Comparison of ENCODE assay signal across 8 cellular contexts in the genomic region with DNA sequence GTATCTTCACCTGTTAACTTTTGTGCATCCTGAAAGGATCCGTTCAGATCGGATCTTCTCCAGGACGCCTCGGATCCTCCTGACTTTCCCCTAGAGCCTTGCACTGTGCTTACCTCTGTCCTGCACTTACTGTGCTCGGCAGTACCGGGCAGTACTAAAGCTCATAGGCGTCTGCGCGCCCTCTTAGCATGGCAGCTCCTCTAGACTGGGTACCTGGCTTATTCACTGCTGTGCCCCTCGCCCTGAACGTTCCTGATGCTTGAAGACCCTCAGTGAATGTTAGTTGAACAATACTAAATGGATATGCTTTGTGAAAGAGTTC. TPM values are rescaled to one million over a fixed set of nuclear protein-coding genes. Genes with fewer than 3 reads are reported as not detected.
DNase-seq lines count a peak whose midpoint lies in the region; ATAC-seq and TF ChIP-seq lines count a peak whose summit lies in the region.

No MANE protein-coding gene starts in this region.

- H3K27me3 ChIP-seq in SK-N-SH (ENCODE audit: insufficient read depth) (no peaks in the 10 kb centered on the region), foreskin keratinocyte (no peaks in the 10 kb centered on the region)

- H3K4me3 Mint-ChIP-seq in progenitor cell of endocrine pancreas (ENCODE audit: low read depth) = peak overlapping the region; percentile 70

- H3F3A ChIP-seq in SK-N-SH (replicated peaks; ENCODE audit: insufficient read depth) = no peaks in the 10 kb centered on the region

- no peaks in the 10 kb centered on the region for H3K79me2 ChIP-seq in SK-N-SH (ENCODE audit: insufficient read depth)

- TF ChIP-seq EP300 in SK-N-SH (IDR thresholded peaks at IDR 0.05; ENCODE audit: borderline replicate concordance in 1 of 2, low read depth in 1 of 2, low read length in 1 of 2) = no peak

- TF ChIP-seq RAD21 in SK-N-SH (IDR thresholded peaks at IDR 0.05; ENCODE audit: low read length) = no peak

- H3K27ac Mint-ChIP-seq in progenitor cell of endocrine pancreas = no peak overlapping the region

- peaks cover 0 to 3% of the 10 kb centered on the region in 2 experiments; a peak in 1 of 4 replicates for H3K4me1 ChIP-seq in SK-N-SH (ENCODE audit: control insufficient read depth in 1 of 2, insufficient read depth in 2 of 2, low read depth in 1 of 2, low read length in 1 of 2)
- H3K4me1 ChIP-seq in foreskin keratinocyte = peaks cover 3% of the 10 kb centered on the region

- H3K9me3 Mint-ChIP-seq in progenitor cell of endocrine pancreas (ENCODE audit: low read depth) = no peaks in the 10 kb centered on the region

- no peaks in the 10 kb centered on the region; the same call in 1 of the 2 replicates for H3K9me2 ChIP-seq in SK-N-SH

- H3K27me3 Mint-ChIP-seq in progenitor cell of endocrine pancreas = peaks cover 54% of the 10 kb centered on the region

- H3K9me3 ChIP-seq in SK-N-SH = no peaks in the 10 kb centered on the region

- no peak overlapping the region for H3K27ac ChIP-seq in SK-N-SH (ENCODE audit: low read depth in 2 of 2, low read length in 1 of 2)
- no peak overlapping the region for H3K27ac ChIP-seq in foreskin keratinocyte

- H3K9ac ChIP-seq in SK-N-SH = peak overlapping the region; percentile 69; the same call in 1 of the 2 replicates

- H3K4me1 Mint-ChIP-seq in progenitor cell of endocrine pancreas (ENCODE audit: low read depth) = peaks cover 1% of the 10 kb centered on the region

- peak overlapping the region; percentile 75; the same call in 1 of the 2 replicates for H2AFZ ChIP-seq in SK-N-SH (ENCODE audit: low read depth)

- peak overlapping the region; percentile 78 for H3K4me2 ChIP-seq in SK-N-SH

- DNase-seq in SK-N-SH (no peak), foreskin keratinocyte (no peak), progenitor cell of endocrine pancreas (ENCODE audit: low spot score, unreplicated experiment) (no peak), SHP77 treated with DMSO at 0.1 percent for 48 hours (lab: John Stamatoyannopoulos, UW) (no peak), GM03348 (ENCODE audit: low spot score) (no peak)
- no peak for DNase-seq in activated CD8-positive, alpha-beta memory T cell treated with anti-CD3 and anti-CD28 coated beads, Interleukin-2, amount 50 U/mL, for 48 hours

- no peaks in the 10 kb centered on the region for H3K36me3 Mint-ChIP-seq in progenitor cell of endocrine pancreas (ENCODE audit: insufficient read depth)

- peak overlapping the region; percentile 53 to 69 for H3K4me3 ChIP-seq in SK-N-SH (ENCODE audit: low read depth in 2 of 2, low read length in 1 of 2)

- peak; percentile 2 for ATAC-seq in GM18867 (IDR thresholded peaks at IDR 0.05; ENCODE audit: unreplicated experiment)
- peak; percentile 25 for ATAC-seq in foreskin keratinocyte
- no peak for ATAC-seq in GM19328 (IDR thresholded peaks at IDR 0.05; ENCODE audit: unreplicated experiment)

- no peaks in the 10 kb centered on the region for H3K36me3 ChIP-seq in SK-N-SH (replicated peaks in 1 of 2; ENCODE audit: control insufficient read depth in 1 of 2, insufficient read depth in 2 of 2, low read length in 1 of 2)

- no peaks in the 10 kb centered on the region for H4K20me1 ChIP-seq in SK-N-SH (ENCODE audit: insufficient read depth)

- WGBS in SK-N-SH (ENCODE audit: low lambda C conversion rate) = 75% methylated on average over 11 of the region's 11 CpGs

- POLR2A ChIA-PET in SK-N-SH (lab: Yijun Ruan, JAX) = no interaction called here

- CTCF ChIA-PET in SK-N-SH (lab: Yijun Ruan, JAX) = interaction anchor here (0.6 to 1.1 kb wide), 3 partner anchors 47 to 254 kb away, joined by 3 read pairs; no protein-coding TSS in a partner anchor

- TF ChIP-seq CTCF in SK-N-SH (IDR thresholded peaks at IDR 0.05) (no peak), foreskin keratinocyte (conservative IDR thresholded peaks at IDR 0.05) (no peak), progenitor cell of endocrine pancreas (IDR thresholded peaks at IDR 0.05; ENCODE audit: unreplicated experiment) (no peak)

TF ChIP-seq in SK-N-SH, 30 proteins besides CTCF, POLR2A, EP300 and RAD21:
- TF ChIP-seq EZH2phosphoT487 (IDR thresholded peaks at IDR 0.05; ENCODE audit: borderline replicate concordance, low read depth) (no peak), FOSL2 (IDR thresholded peaks at IDR 0.05; ENCODE audit: borderline replicate concordance, low read depth) (no peak), FOXM1 (IDR thresholded peaks at IDR 0.05; ENCODE audit: low read depth) (no peak), YY1 (IDR thresholded peaks at IDR 0.05; ENCODE audit: low read depth) (no peak)

RNA-seq across cellular contexts. Expression of a gene that starts 1.0 kb away (rescaled TPM):
- 49.5 and 68.9 TPM in 2 replicates for polyA plus RNA-seq in SK-N-SH (2012; rRNA removed)
- polyA plus RNA-seq in SK-N-SH (2012; cell fraction: cytosol; rRNA removed) = 98.3 and 136 TPM in 2 replicates
- 16.6 and 33.8 TPM in 2 replicates for polyA plus RNA-seq in SK-N-SH (2012; cell fraction: nucleus; rRNA removed)
- total RNA-seq in foreskin keratinocyte = 93.8 and 106 TPM in 2 replicates
- polyA plus RNA-seq in foreskin keratinocyte = 65.8 and 69.3 TPM in 2 replicates
- total RNA-seq in progenitor cell of endocrine pancreas = 60.8 and 67.8 TPM in 2 replicates

RNA-seq across cellular contexts. Expression of a gene that starts 6.5 kb away (rescaled TPM):
- polyA plus RNA-seq in SK-N-SH (2012; rRNA removed) (0.20 and 0.37 TPM in 2 replicates), foreskin keratinocyte (25.3 and 28.9 TPM in 2 replicates)
- polyA plus RNA-seq in SK-N-SH (2012; cell fraction: cytosol; rRNA removed) = 0.05 and 0.12 TPM in 2 replicates
- polyA plus RNA-seq in SK-N-SH (2012; cell fraction: nucleus; rRNA removed) = 3.5 and 4.9 TPM in 2 replicates
- total RNA-seq in foreskin keratinocyte (26.1 and 26.2 TPM in 2 replicates), progenitor cell of endocrine pancreas (122 and 131 TPM in 2 replicates)
